ENCODE assay signal across 1 cellular context in genomic region chr16:23597003-23597756, GRCh38.
TF ChIP-seq lines count a peak whose summit lies in the region.

No MANE protein-coding gene starts in this region.

TF ChIP-seq in K562, 482 proteins besides CTCF, POLR2A, EP300 and RAD21 (continued from another document and continues in another):
- no peak for TF ChIP-seq ZNF407 (IDR thresholded peaks at IDR 0.05; ENCODE audit: low read depth)
- TF ChIP-seq FUS (optimal IDR thresholded peaks at IDR 0.05; ENCODE audit: low read depth, low read length) = no peak
- no peak for TF ChIP-seq MED1 (CRISPR knock-in tag; IDR thresholded peaks at IDR 0.05; ENCODE audit: borderline replicate concordance)
- peak; percentile 98 to 99 for TF ChIP-seq FOXK2 (conservative IDR thresholded peaks at IDR 0.05 in 1 of 2, IDR thresholded peaks at IDR 0.05 in 1 of 2; ENCODE audit: low read depth in 2 of 2)
- TF ChIP-seq GMEB1 (CRISPR knock-in tag; IDR thresholded peaks at IDR 0.05) = peak; percentile 90
- TF ChIP-seq MAFK (IDR thresholded peaks at IDR 0.05; ENCODE audit: low read length) = peak; percentile 94
- peak; percentile 91 for TF ChIP-seq RNF219 (CRISPR knock-in tag; IDR thresholded peaks at IDR 0.05)
- TF ChIP-seq PHTF2 (CRISPR knock-in tag; IDR thresholded peaks at IDR 0.05) = peak; percentile 87
- TF ChIP-seq, protein P1, sequence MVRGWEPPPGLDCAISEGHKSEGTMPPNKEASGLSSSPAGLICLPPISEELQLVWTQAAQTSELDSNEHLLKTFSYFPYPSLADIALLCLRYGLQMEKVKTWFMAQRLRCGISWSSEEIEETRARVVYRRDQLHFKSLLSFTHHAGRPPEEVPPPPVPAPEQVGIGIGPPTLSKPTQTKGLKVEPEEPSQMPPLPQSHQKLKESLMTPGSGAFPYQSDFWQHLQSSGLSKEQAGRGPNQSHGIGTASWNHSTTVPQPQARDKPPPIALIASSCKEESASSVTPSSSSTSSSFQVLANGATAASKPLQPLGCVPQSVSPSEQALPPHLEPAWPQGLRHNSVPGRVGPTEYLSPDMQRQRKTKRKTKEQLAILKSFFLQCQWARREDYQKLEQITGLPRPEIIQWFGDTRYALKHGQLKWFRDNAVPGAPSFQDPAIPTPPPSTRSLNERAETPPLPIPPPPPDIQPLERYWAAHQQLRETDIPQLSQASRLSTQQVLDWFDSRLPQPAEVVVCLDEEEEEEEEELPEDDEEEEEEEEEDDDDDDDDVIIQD (CRISPR knock-in tag; IDR thresholded peaks at IDR 0.05) = peak; percentile 97
- TF ChIP-seq SREBF2 (CRISPR knock-in tag; IDR thresholded peaks at IDR 0.05) = no peak
- no peak for TF ChIP-seq ZFP36 (IDR thresholded peaks at IDR 0.05; ENCODE audit: low read depth, low read length, partially characterized antibody)
- TF ChIP-seq ZNF778 (CRISPR knock-in tag; IDR thresholded peaks at IDR 0.05) = no peak
- 0 out of 2 replicates have a peak, but pooled peaks have one; percentile 67 for TF ChIP-seq ETV5 (CRISPR knock-in tag; IDR thresholded peaks at IDR 0.05; ENCODE audit: low read depth)
- peak; percentile 99 for TF ChIP-seq PTTG1 (tag; IDR thresholded peaks at IDR 0.05; ENCODE audit: low read depth)
- TF ChIP-seq, protein P2, sequence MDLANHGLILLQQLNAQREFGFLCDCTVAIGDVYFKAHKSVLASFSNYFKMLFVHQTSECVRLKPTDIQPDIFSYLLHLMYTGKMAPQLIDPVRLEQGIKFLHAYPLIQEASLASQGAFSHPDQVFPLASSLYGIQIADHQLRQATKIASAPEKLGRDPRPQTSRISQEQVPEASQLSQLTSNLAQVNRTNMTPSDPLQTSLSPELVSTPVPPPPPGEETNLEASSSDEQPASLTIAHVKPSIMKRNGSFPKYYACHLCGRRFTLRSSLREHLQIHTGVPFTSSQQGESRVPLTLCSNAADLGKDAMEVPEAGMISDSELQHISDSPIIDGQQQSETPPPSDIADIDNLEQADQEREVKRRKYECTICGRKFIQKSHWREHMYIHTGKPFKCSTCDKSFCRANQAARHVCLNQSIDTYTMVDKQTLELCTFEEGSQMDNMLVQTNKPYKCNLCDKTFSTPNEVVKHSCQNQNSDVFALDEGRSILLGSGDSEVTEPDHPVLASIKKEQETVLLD (IDR thresholded peaks at IDR 0.05) = peak; percentile 89; the same call in 1 of the 2 replicates
- TF ChIP-seq POLR2AphosphoS5 (IDR thresholded peaks at IDR 0.05; ENCODE audit: control insufficient read depth, insufficient read depth, low read depth, low read length) = peak; percentile 51; the same call in 1 of the 2 replicates
- TF ChIP-seq HDAC1 (IDR thresholded peaks at IDR 0.05) = peak; percentile 68 to 84; a peak in 2 of 4 replicates
- 0 out of 2 replicates have a peak, but pooled peaks have one; percentile 16 for TF ChIP-seq SMC3 (conservative IDR thresholded peaks at IDR 0.05; ENCODE audit: insufficient read depth, low read depth, low read length)
- TF ChIP-seq ZKSCAN3 (CRISPR knock-in tag; IDR thresholded peaks at IDR 0.05) = peak; percentile 88
- peak; percentile 99 for TF ChIP-seq THRB (CRISPR knock-in tag; conservative IDR thresholded peaks at IDR 0.05)
- TF ChIP-seq ZNF584 (CRISPR knock-in tag; IDR thresholded peaks at IDR 0.05; ENCODE audit: low read depth) = peak; percentile 100
- TF ChIP-seq NCOA4 (IDR thresholded peaks at IDR 0.05; ENCODE audit: partially characterized antibody) = no peak
- TF ChIP-seq, protein P3, sequence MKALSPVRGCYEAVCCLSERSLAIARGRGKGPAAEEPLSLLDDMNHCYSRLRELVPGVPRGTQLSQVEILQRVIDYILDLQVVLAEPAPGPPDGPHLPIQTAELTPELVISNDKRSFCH (CRISPR knock-in tag; IDR thresholded peaks at IDR 0.05) = peak; percentile 97
- TF ChIP-seq, protein P3 (tag; IDR thresholded peaks at IDR 0.05) = peak; percentile 100
- no peak for TF ChIP-seq HNRNPK (IDR thresholded peaks at IDR 0.05; ENCODE audit: low read depth, low read length, poor library complexity, severe bottlenecking)
- peak; percentile 99 for TF ChIP-seq ZNF583 (CRISPR knock-in tag; IDR thresholded peaks at IDR 0.05)
- TF ChIP-seq KLF6 (CRISPR knock-in tag; IDR thresholded peaks at IDR 0.05; ENCODE audit: borderline replicate concordance) = peak; percentile 100
- peak; percentile 96 for TF ChIP-seq MTF1 (CRISPR knock-in tag; IDR thresholded peaks at IDR 0.05; ENCODE audit: borderline replicate concordance)
- TF ChIP-seq CC2D1A (IDR thresholded peaks at IDR 0.05) = 0 out of 2 replicates have a peak, but pooled peaks have one; percentile 51
- peak; percentile 65 for TF ChIP-seq ZNF764 (CRISPR knock-in tag; IDR thresholded peaks at IDR 0.05; ENCODE audit: low read depth)
- TF ChIP-seq ZNF57 (CRISPR knock-in tag; IDR thresholded peaks at IDR 0.05) = peak; percentile 93
- no peak for TF ChIP-seq XRCC4 (IDR thresholded peaks at IDR 0.05; ENCODE audit: extremely low read depth, insufficient read depth, insufficient read length)
- TF ChIP-seq, protein P4, sequence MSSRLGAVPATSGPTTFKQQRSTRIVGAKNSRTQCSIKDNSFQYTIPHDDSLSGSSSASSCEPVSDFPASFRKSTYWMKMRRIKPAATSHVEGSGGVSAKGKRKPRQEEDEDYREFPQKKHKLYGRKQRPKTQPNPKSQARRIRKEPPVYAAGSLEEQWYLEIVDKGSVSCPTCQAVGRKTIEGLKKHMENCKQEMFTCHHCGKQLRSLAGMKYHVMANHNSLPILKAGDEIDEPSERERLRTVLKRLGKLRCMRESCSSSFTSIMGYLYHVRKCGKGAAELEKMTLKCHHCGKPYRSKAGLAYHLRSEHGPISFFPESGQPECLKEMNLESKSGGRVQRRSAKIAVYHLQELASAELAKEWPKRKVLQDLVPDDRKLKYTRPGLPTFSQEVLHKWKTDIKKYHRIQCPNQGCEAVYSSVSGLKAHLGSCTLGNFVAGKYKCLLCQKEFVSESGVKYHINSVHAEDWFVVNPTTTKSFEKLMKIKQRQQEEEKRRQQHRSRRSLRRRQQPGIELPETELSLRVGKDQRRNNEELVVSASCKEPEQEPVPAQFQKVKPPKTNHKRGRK (tag; IDR thresholded peaks at IDR 0.05) = no peak
- 0 out of 2 replicates have a peak, but pooled peaks have one; percentile 47 for TF ChIP-seq KLF16 (IDR thresholded peaks at IDR 0.05)
- no peak for TF ChIP-seq NR2C2 (CRISPR knock-in tag; IDR thresholded peaks at IDR 0.05)
- TF ChIP-seq NR2C2 (tag; IDR thresholded peaks at IDR 0.05) = peak; percentile 89
- peak; percentile 98 for TF ChIP-seq TFAP4 (CRISPR knock-in tag; IDR thresholded peaks at IDR 0.05; ENCODE audit: borderline replicate concordance)
- TF ChIP-seq DPF2 (IDR thresholded peaks at IDR 0.05) = peak; percentile 88
- no peak for TF ChIP-seq SRSF1 (IDR thresholded peaks at IDR 0.05; ENCODE audit: low read depth, low read length)
- peak; percentile 99 for TF ChIP-seq OTX1 (CRISPR knock-in tag; IDR thresholded peaks at IDR 0.05)
- peak; percentile 99 for TF ChIP-seq ZKSCAN8 (CRISPR knock-in tag; IDR thresholded peaks at IDR 0.05)
- no peak for TF ChIP-seq ZBED1 (IDR thresholded peaks at IDR 0.05)
- TF ChIP-seq COPS2 (conservative IDR thresholded peaks at IDR 0.05) = no peak
- TF ChIP-seq ETS2 (tag; IDR thresholded peaks at IDR 0.05; ENCODE audit: borderline replicate concordance, poor library complexity, severe bottlenecking) = peak; percentile 95
- TF ChIP-seq JUND (IDR thresholded peaks at IDR 0.05; ENCODE audit: borderline replicate concordance, low read depth, low read length) = peak; percentile 45; the same call in 1 of the 2 replicates
- peak; percentile 96 for TF ChIP-seq JUND (tag; IDR thresholded peaks at IDR 0.05; ENCODE audit: borderline replicate concordance, low read depth, low read length)
